1 cellular context compared by ENCODE assay signal in genomic region chr4:124199185-124199584, GRCh38.
TF ChIP-seq lines count a peak whose summit lies in the region.

No MANE protein-coding gene starts in this region.

TF ChIP-seq in SK-N-SH, 30 proteins besides CTCF, POLR2A, EP300 and RAD21 (continued from another document):
- TF ChIP-seq NRF1 (IDR thresholded peaks at IDR 0.05; ENCODE audit: low read depth, low read length) (no peak), MXI1 (IDR thresholded peaks at IDR 0.05; ENCODE audit: low read depth, low read length) (no peak), POLR2AphosphoS5 (IDR thresholded peaks at IDR 0.05; ENCODE audit: low read depth, low read length) (no peak), YY1 (IDR thresholded peaks at IDR 0.05; ENCODE audit: low read depth) (no peak), GABPA (IDR thresholded peaks at IDR 0.05; ENCODE audit: low read depth) (no peak), MAX (IDR thresholded peaks at IDR 0.05; ENCODE audit: low read depth) (no peak), NFIC (IDR thresholded peaks at IDR 0.05; ENCODE audit: borderline replicate concordance) (no peak), JUND (IDR thresholded peaks at IDR 0.05) (no peak), RFX5 (IDR thresholded peaks at IDR 0.05; ENCODE audit: low read length) (no peak), ELF1 (IDR thresholded peaks at IDR 0.05) (no peak), FOXJ3 (CRISPR knock-in tag; IDR thresholded peaks at IDR 0.05) (no peak), PBX3 (IDR thresholded peaks at IDR 0.05) (no peak), TEAD4 (IDR thresholded peaks at IDR 0.05; ENCODE audit: borderline replicate concordance, insufficient read depth) (no peak), EZH2phosphoT487 (IDR thresholded peaks at IDR 0.05; ENCODE audit: borderline replicate concordance, low read depth) (no peak), RCOR1 (IDR thresholded peaks at IDR 0.05; ENCODE audit: low read length) (no peak), TCF12 (IDR thresholded peaks at IDR 0.05) (no peak)
- TF ChIP-seq, protein P1, sequence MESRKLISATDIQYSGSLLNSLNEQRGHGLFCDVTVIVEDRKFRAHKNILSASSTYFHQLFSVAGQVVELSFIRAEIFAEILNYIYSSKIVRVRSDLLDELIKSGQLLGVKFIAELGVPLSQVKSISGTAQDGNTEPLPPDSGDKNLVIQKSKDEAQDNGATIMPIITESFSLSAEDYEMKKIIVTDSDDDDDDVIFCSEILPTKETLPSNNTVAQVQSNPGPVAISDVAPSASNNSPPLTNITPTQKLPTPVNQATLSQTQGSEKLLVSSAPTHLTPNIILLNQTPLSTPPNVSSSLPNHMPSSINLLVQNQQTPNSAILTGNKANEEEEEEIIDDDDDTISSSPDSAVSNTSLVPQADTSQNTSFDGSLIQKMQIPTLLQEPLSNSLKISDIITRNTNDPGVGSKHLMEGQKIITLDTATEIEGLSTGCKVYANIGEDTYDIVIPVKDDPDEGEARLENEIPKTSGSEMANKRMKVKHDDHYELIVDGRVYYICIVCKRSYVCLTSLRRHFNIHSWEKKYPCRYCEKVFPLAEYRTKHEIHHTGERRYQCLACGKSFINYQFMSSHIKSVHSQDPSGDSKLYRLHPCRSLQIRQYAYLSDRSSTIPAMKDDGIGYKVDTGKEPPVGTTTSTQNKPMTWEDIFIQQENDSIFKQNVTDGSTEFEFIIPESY (IDR thresholded peaks at IDR 0.05; ENCODE audit: borderline replicate concordance, low read depth), result no peak
